7 cellular contexts compared by ENCODE assay signal in the genomic region with DNA sequence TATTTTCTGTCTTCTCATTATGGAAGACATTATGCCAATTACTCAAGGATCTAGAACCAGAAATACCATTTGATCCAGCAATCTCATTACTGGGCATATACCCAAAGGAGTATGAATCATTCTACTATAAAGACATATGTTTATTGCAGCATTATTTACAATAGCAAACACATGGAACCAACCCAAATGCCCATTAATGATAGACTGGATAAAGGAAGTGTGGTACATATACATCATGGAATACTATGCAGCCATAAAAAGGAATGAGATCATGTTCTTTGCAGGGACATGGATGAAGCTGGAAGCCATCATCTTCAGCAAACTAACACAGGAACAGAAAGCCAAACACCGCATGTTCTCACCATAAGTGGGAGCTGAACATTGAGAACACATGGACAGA.
A peak's percentile ranks its signal among the peaks of the same experiment; 100 is the strongest.
DNase-seq lines count a peak whose midpoint lies in the region; ATAC-seq and TF ChIP-seq lines count a peak whose summit lies in the region.
"Not testable (repeated sequence)": the region's sequence is repeated elsewhere in the genome, so short reads cannot be mapped to it uniquely, and the experiment has no call there.

No MANE protein-coding gene starts in this region.

- not testable (repeated sequence) for H3K36me3 Mint-ChIP-seq in neural progenitor cell

- H3K4me3 ChIP-seq in HEK293 (ENCODE audit: low read depth, low read length); LNCaP clone FGC (ENCODE audit: low read depth, low read length); neural progenitor cell: not testable (repeated sequence)

- not testable (repeated sequence) for TF ChIP-seq CTCF in HEK293 (tag by site-specific recombination; IDR thresholded peaks at IDR 0.05); LNCaP clone FGC (IDR thresholded peaks at IDR 0.05; ENCODE audit: control insufficient read depth, extremely low read depth, insufficient read depth); neural progenitor cell (IDR thresholded peaks at IDR 0.05)

- peaks cover 25% of the 10 kb centered on the region for H3K4me1 Mint-ChIP-seq in neural progenitor cell

- H3F3A ChIP-seq in neural progenitor cell (ENCODE audit: low read depth) = not testable (repeated sequence)

- POLR2A ChIA-PET in HEK293 (lab: Yijun Ruan, JAX) = not testable (repeated sequence)

- peak overlapping the region; percentile 37 for H3K4me3 Mint-ChIP-seq in neural progenitor cell

- DNase-seq in EL = peak; percentile 31
- peak; percentile 18 for DNase-seq in LNCaP clone FGC (ENCODE audit: low read depth)
- DNase-seq in epithelial cell of prostate (ENCODE audit: low read depth, low spot score) = peak; percentile 14
- peak; percentile 17 for DNase-seq in fibroblast of peridontal ligament (ENCODE audit: extremely low read depth)
- DNase-seq in neural progenitor cell (ENCODE audit: low spot score) = not testable (repeated sequence)

- CTCF ChIA-PET in HEK293 (lab: Yijun Ruan, JAX) = interaction anchor here (0.6 to 2.1 kb wide), 2 partner anchors 10 to 525 kb away, joined by 3 to 9 read pairs; no protein-coding TSS in a partner anchor

- H3K4me2 ChIP-seq in neural progenitor cell = not testable (repeated sequence)

- not testable (repeated sequence) for H3K27ac Mint-ChIP-seq in neural progenitor cell

- ATAC-seq in SK-N-SH treated with all-trans-retinoic acid at 6 μM for 48 hours = not testable (repeated sequence)

- not testable (repeated sequence) for H4K20me1 ChIP-seq in neural progenitor cell (ENCODE audit: low read depth)

- not testable (repeated sequence) for H3K27me3 ChIP-seq in neural progenitor cell

- not testable (repeated sequence) for H3K36me3 ChIP-seq in HEK293 (ENCODE audit: control insufficient read depth in 2 of 2, insufficient read depth in 1 of 2, low read length in 2 of 2); neural progenitor cell

- not testable (repeated sequence) for H3K9me3 Mint-ChIP-seq in neural progenitor cell

- not testable (repeated sequence) for H3K79me2 ChIP-seq in neural progenitor cell (ENCODE audit: low read depth)

- H3K4me1 ChIP-seq in HEK293 (ENCODE audit: control insufficient read depth, insufficient read depth, low read length) = not testable (repeated sequence)
- H3K4me1 ChIP-seq in neural progenitor cell = peaks cover 15% of the 10 kb centered on the region

- H2AFZ ChIP-seq in neural progenitor cell (replicated peaks) = not testable (repeated sequence)

- H3K27me3 Mint-ChIP-seq in neural progenitor cell (ENCODE audit: insufficient read depth, low read depth) = not testable (repeated sequence)

- H3K9ac ChIP-seq in neural progenitor cell = not testable (repeated sequence)

- H3K9me3 ChIP-seq in HEK293 (ENCODE audit: control insufficient read depth, insufficient read depth, low read depth, low read length); neural progenitor cell (ENCODE audit: low read depth): not testable (repeated sequence)

- not testable (repeated sequence) for H3K27ac ChIP-seq in HEK293 (ENCODE audit: extremely low read depth, low read depth, low read length); epithelial cell of prostate; neural progenitor cell

TF ChIP-seq in HEK293, 187 proteins besides CTCF, POLR2A, EP300 and RAD21:
- peak; percentile 60 for TF ChIP-seq ZNF146 (tag by site-specific recombination; IDR thresholded peaks at IDR 0.05)

TF ChIP-seq in SK-N-SH treated with all-trans-retinoic acid at 6 μM for 48 hours, 23 proteins besides CTCF, POLR2A, EP300 and RAD21:
- TF ChIP-seq ZNF8 (CRISPR knock-in tag; IDR thresholded peaks at IDR 0.05) = peak; percentile 59; the same call in 1 of the 2 replicates
TF ChIP-seq in SK-N-SH treated with all-trans-retinoic acid at 6 μM for 48 hours: peak in this region for 1; not testable (repeated sequence) for 22.
